1 cellular context compared by ENCODE assay signal in genomic region chr4:38620025-38620424, GRCh38.
TF ChIP-seq lines count a peak whose summit lies in the region.

No MANE protein-coding gene starts in this region.

TF ChIP-seq in IMR-90, 13 proteins besides CTCF, POLR2A, EP300 and RAD21 (continued from another document):
- no peak for TF ChIP-seq NFE2L2 (IDR thresholded peaks at IDR 0.05; ENCODE audit: low read depth, low read length)
- TF ChIP-seq RFX5 (IDR thresholded peaks at IDR 0.05; ENCODE audit: low read depth, low read length), result no peak
- no peak for TF ChIP-seq CHD1 (IDR thresholded peaks at IDR 0.05; ENCODE audit: low read depth, low read length)
- no peak for TF ChIP-seq MAZ (IDR thresholded peaks at IDR 0.05; ENCODE audit: borderline replicate concordance, low read depth, low read length)
- TF ChIP-seq, protein P1, sequence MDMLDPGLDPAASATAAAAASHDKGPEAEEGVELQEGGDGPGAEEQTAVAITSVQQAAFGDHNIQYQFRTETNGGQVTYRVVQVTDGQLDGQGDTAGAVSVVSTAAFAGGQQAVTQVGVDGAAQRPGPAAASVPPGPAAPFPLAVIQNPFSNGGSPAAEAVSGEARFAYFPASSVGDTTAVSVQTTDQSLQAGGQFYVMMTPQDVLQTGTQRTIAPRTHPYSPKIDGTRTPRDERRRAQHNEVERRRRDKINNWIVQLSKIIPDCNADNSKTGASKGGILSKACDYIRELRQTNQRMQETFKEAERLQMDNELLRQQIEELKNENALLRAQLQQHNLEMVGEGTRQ (IDR thresholded peaks at IDR 0.05; ENCODE audit: low read depth, low read length), result no peak
- TF ChIP-seq, protein P2, sequence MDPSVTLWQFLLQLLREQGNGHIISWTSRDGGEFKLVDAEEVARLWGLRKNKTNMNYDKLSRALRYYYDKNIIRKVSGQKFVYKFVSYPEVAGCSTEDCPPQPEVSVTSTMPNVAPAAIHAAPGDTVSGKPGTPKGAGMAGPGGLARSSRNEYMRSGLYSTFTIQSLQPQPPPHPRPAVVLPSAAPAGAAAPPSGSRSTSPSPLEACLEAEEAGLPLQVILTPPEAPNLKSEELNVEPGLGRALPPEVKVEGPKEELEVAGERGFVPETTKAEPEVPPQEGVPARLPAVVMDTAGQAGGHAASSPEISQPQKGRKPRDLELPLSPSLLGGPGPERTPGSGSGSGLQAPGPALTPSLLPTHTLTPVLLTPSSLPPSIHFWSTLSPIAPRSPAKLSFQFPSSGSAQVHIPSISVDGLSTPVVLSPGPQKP (IDR thresholded peaks at IDR 0.05; ENCODE audit: borderline replicate concordance, low read depth, low read length), result no peak
- no peak for TF ChIP-seq MAFK (IDR thresholded peaks at IDR 0.05; ENCODE audit: low read depth, low read length)
TF ChIP-seq in IMR-90: peak in this region for 0.
